Comparison of ENCODE assay signal across 8 cellular contexts in genomic region chr19:20238025-20238623, GRCh38.
DNase-seq lines count a peak whose midpoint lies in the region; FAIRE-seq and TF ChIP-seq lines count a peak whose summit lies in the region.

No MANE protein-coding gene starts in this region.

- no peaks in the 10 kb centered on the region for H3K27me3 ChIP-seq in BJ (ENCODE audit: control insufficient read depth, insufficient read depth, low read length)
- H3K27me3 ChIP-seq in keratinocyte (ENCODE audit: control insufficient read depth, extremely low read depth, insufficient read depth, low read length) = no peaks in the 10 kb centered on the region

- no peaks in the 10 kb centered on the region for H3K9me1 ChIP-seq in keratinocyte (ENCODE audit: control insufficient read depth, extremely low read depth, insufficient read depth, low read length)

- TF ChIP-seq CTCF in BJ (IDR thresholded peaks at IDR 0.05; ENCODE audit: insufficient read depth, low read depth, low read length) (no peak), GM20000 (IDR thresholded peaks at IDR 0.05; ENCODE audit: extremely low read depth, missing control alignments) (no peak), keratinocyte (optimal IDR thresholded peaks at IDR 0.05 in 1 of 3, IDR thresholded peaks at IDR 0.05 in 1 of 3, conservative IDR thresholded peaks at IDR 0.05 in 1 of 3; ENCODE audit: extremely low read depth in 1 of 3, insufficient read depth in 2 of 3, low read length in 3 of 3) (no peak)

- CTCF ChIA-PET in BJ (lab: Yijun Ruan, JAX) = interaction anchor here (1.0 kb wide), 1 partner anchor 71 kb away, joined by 3 read pairs; the partner anchor contains the start of gene ZNF486

- no peaks in the 10 kb centered on the region for H3K36me3 ChIP-seq in BJ (ENCODE audit: control insufficient read depth, insufficient read depth, low read length)
- H3K36me3 ChIP-seq in keratinocyte (ENCODE audit: control insufficient read depth in 2 of 2, extremely low read depth in 1 of 2, insufficient read depth in 2 of 2, low read length in 2 of 2) = no peaks in the 10 kb centered on the region

- peak overlapping the region; percentile 40 for H3K27ac ChIP-seq in keratinocyte (ENCODE audit: control insufficient read depth, insufficient read depth, low read length)

- H3K4me3 ChIP-seq in BJ (ENCODE audit: low read depth, low read length) (peak overlapping the region; percentile 57), keratinocyte (ENCODE audit: control insufficient read depth in 2 of 3, extremely low read depth in 1 of 3, insufficient read depth in 2 of 3, low read depth in 1 of 3, low read length in 3 of 3) (peak overlapping the region; percentile 60 to 63 (median 62))

- H3K79me2 ChIP-seq in keratinocyte (ENCODE audit: control insufficient read depth, insufficient read depth, low read length) = no peaks in the 10 kb centered on the region

- dilution Hi-C loops in keratinocyte (cut with MboI; ENCODE audit: extremely low pct_ligation_motif_present, low sequenced_read_pairs) = no loop called here

- H3K4me2 ChIP-seq in keratinocyte (ENCODE audit: control insufficient read depth, extremely low read depth, insufficient read depth, low read depth, low read length) = peak overlapping the region; percentile 39

- H4K20me1 ChIP-seq in keratinocyte (ENCODE audit: control insufficient read depth, extremely low read depth, insufficient read depth, low read length) = no peaks in the 10 kb centered on the region

- peak overlapping the region; percentile 87 for H2AFZ ChIP-seq in keratinocyte (ENCODE audit: control insufficient read depth, low read length)

- FAIRE-seq in keratinocyte (lab: Jason Lieb, UNC) = no peak

- peak overlapping the region; percentile 65 for H3K9ac ChIP-seq in keratinocyte (ENCODE audit: control insufficient read depth, extremely low read depth, insufficient read depth, low read length)

- H3K9me3 ChIP-seq in keratinocyte (ENCODE audit: control insufficient read depth, low read depth, low read length) = peaks cover 2% of the 10 kb centered on the region

- POLR2A ChIA-PET in BJ (lab: Charles Lee) = interaction anchor here (0.5 kb wide), 1 partner anchor 31 kb away, joined by 4 read pairs; no protein-coding TSS in a partner anchor

- DNase-seq in BJ (ENCODE audit: low read depth) (peak; percentile 37), GM20000 (ENCODE audit: low spot score) (peak; percentile 63), NAMALWA (ENCODE audit: low spot score) (peak; percentile 98), cerebellar nuclear complex (lab: John Stamatoyannopoulos, UW) (peak; percentile 20 to 52), keratinocyte (ENCODE audit: low read depth, low spot score) (no peak), COR-L47 (lab: John Stamatoyannopoulos, UW) (no peak)
- DNase-seq in activated CD4-positive, CD25-positive, alpha-beta regulatory T cell treated with anti-CD3 and anti-CD28 coated beads, Interleukin-2, amount 50 U/mL, for 72 hours = peak; percentile 84
- DNase-seq in stimulated activated CD4-positive, alpha-beta T cell treated with anti-CD3 and anti-CD28 coated beads, Interleukin-12 subunit alpha, Interleukin-12 subunit beta, amount 100 ng/mL, for 4 hours = peak; percentile 82

- H3K4me1 ChIP-seq in keratinocyte (ENCODE audit: control insufficient read depth, extremely low read depth, insufficient read depth, low read length) = no peaks in the 10 kb centered on the region

Comparison
In these comparisons a context has a peak if more than half of its experiments do, and no peak if none do; other contexts are left out.
1. DNase-seq: peak in BJ (single experiment), GM20000 (single experiment), NAMALWA (single experiment), activated CD4-positive, CD25-positive, alpha-beta regulatory T cell treated with anti-CD3 and anti-CD28 coated beads, Interleukin-2, amount 50 U/mL, for 72 hours (single experiment), cerebellar nuclear complex (2 of 2) and stimulated activated CD4-positive, alpha-beta T cell treated with anti-CD3 and anti-CD28 coated beads, Interleukin-12 subunit alpha, Interleukin-12 subunit beta, amount 100 ng/mL, for 4 hours (single experiment); none in keratinocyte (single experiment) and COR-L47 (single experiment).